In genomic region chr19:49677901-49678674, GRCh38 we compare ENCODE assay signal across 8 cellular contexts. TPM values are rescaled to one million over a fixed set of nuclear protein-coding genes. Genes with fewer than 3 reads are reported as not detected.
DNase-seq lines count a peak whose midpoint lies in the region; ATAC-seq, FAIRE-seq and TF ChIP-seq lines count a peak whose summit lies in the region.

No MANE protein-coding gene starts in this region.

- no peak for ATAC-seq in GM19395 (IDR thresholded peaks at IDR 0.05; ENCODE audit: unreplicated experiment)

- no peaks in the 10 kb centered on the region for H3K9me3 ChIP-seq in endocrine pancreas (ENCODE audit: control insufficient read depth, low read length)

- FAIRE-seq in H54 (lab: Jason Lieb, UNC): no peak

- no peaks in the 10 kb centered on the region for H3K4me1 ChIP-seq in endocrine pancreas (ENCODE audit: control insufficient read depth, insufficient read depth, low read length)

- H3K27me3 ChIP-seq in endocrine pancreas (ENCODE audit: control insufficient read depth, insufficient read depth, low read length): no peaks in the 10 kb centered on the region

- no peak for TF ChIP-seq POLR2A in H54 (IDR thresholded peaks at IDR 0.05; ENCODE audit: low read depth, low read length)

- peak overlapping the region; percentile 0 for H3K4me3 ChIP-seq in endocrine pancreas (ENCODE audit: control insufficient read depth, insufficient read depth, low read length)

- H3K36me3 ChIP-seq in endocrine pancreas (ENCODE audit: control insufficient read depth, insufficient read depth, low read length): no peaks in the 10 kb centered on the region

- DNase-seq in AML-193 (lab: John Stamatoyannopoulos, UW) (peak; percentile 36 to 47), H54 (ENCODE audit: insufficient read length, low spot score) (peak; percentile 75), NCI-H774 (lab: John Stamatoyannopoulos, UW) (peak; percentile 3), mucosa of gallbladder (ENCODE audit: low spot score) (peak; percentile 68)
- peak; percentile 60 to 67 for DNase-seq in activated CD8-positive, alpha-beta memory T cell treated with anti-CD3 and anti-CD28 coated beads for 4 hours (ENCODE audit: low read depth in 2 of 2)
- peak; percentile 58 to 75 for DNase-seq in stimulated activated CD8-positive, alpha-beta memory T cell treated with anti-CD3 and anti-CD28 coated beads, Interleukin-7, amount 100 ng/mL, for 1 hour (ENCODE audit: low read depth in 2 of 2)

- peak overlapping the region; percentile 66 for H3K9ac ChIP-seq in endocrine pancreas (ENCODE audit: control insufficient read depth, insufficient read depth, low read length)

RNA-seq across cellular contexts. Expression of gene PRMT1, which starts 1.0 kb away (rescaled TPM):
- 103 TPM for total RNA-seq in mucosa of gallbladder

RNA-seq across cellular contexts. Expression of gene ADM5, which starts 11.3 kb away (rescaled TPM):
- 1.3 TPM for total RNA-seq in mucosa of gallbladder

RNA-seq across cellular contexts. Expression of gene BCL2L12, which starts 12.4 kb away (rescaled TPM):
- 18.9 TPM for total RNA-seq in mucosa of gallbladder

RNA-seq across cellular contexts. Expression of gene IRF3, which starts 12.4 kb away (rescaled TPM):
- 174 TPM for total RNA-seq in mucosa of gallbladder

RNA-seq across cellular contexts. Expression of gene CPT1C, which starts 12.8 kb away (rescaled TPM):
- total RNA-seq in mucosa of gallbladder: 14.2 TPM

Comparison
In these comparisons a context has a peak if more than half of its experiments do, and no peak if none do; other contexts are left out.
1. DNase-seq: peak in every context shown above with its lines; median percentile 75 in H54; 68 in mucosa of gallbladder; 66 in stimulated activated CD8-positive, alpha-beta memory T cell treated with anti-CD3 and anti-CD28 coated beads, Interleukin-7, amount 100 ng/mL, for 1 hour; 64 in activated CD8-positive, alpha-beta memory T cell treated with anti-CD3 and anti-CD28 coated beads for 4 hours; 42 in AML-193; 3 in NCI-H774.